ENCODE assay signal across 1 cellular context in the genomic region with DNA sequence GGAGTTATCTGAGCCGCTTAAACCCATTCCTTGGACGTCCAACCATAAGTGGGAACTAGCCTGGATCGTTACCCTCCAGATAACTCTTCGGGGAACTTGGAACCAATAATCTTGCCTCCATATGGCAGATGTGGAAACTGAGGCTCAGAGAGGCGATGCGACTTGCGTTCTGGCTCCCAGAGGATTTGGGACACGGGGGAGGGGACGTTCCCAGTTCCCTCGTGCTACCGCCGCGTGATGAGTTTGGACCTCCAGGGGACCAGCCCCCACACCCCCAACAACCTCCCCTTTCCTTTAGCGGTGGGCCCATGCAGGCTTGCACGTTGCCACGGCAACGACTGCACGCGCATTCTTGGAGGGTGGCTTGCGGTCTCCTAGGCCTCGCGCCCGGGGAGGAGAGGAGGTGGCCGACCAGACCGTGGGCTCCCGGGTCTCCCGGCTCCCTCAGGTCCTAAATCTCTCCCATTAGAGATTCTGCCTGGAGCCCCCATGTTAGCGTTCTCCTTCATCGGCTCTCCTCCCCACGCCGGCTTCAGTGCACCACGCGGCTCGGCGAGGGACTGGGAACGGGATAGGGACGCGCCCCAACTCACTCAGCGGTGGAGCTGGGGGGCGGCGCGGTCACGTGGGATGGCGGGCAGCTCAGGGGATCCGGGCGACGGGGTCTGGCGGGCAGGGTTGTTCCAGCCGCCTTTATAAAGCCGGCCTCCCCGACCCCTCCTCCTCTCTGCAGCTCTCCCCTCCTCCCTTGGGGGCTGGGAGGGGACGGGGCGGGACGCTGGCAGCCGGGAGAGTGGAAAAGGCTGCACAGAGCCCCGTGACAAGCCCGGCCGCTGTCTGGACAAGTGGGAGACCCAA.
TF ChIP-seq lines count a peak whose summit lies in the region.

Gene PLTP, minus strand, starts transcription at position 670 of the 858 bp plus-strand sequence. CDS start 703 bp downstream, outside the sequence.

TF ChIP-seq in HepG2, 621 proteins besides CTCF, POLR2A, EP300 and RAD21 (continued from another document and continues in another):
- peak; percentile 63 for TF ChIP-seq ARID4A (CRISPR knock-in tag; IDR thresholded peaks at IDR 0.05; ENCODE audit: borderline replicate concordance)
- TF ChIP-seq ZNF646 (CRISPR knock-in tag; IDR thresholded peaks at IDR 0.05), result 0 out of 2 replicates have a peak, but pooled peaks have one; percentile 16
- TF ChIP-seq ZNF225 (CRISPR knock-in tag; IDR thresholded peaks at IDR 0.05), result 0 out of 2 replicates have a peak, but pooled peaks have one; percentile 45
- no peak for TF ChIP-seq SRSF4 (IDR thresholded peaks at IDR 0.05; ENCODE audit: low read depth, low read length, poor library complexity, severe bottlenecking)
- TF ChIP-seq ZNF264 (CRISPR knock-in tag; IDR thresholded peaks at IDR 0.05), result no peak
- TF ChIP-seq DPF2 (CRISPR knock-in tag; IDR thresholded peaks at IDR 0.05; ENCODE audit: borderline replicate concordance, low read depth), result 0 out of 2 replicates have a peak, but pooled peaks have one; percentile 29
- TF ChIP-seq KDM5B (CRISPR knock-in tag; IDR thresholded peaks at IDR 0.05; ENCODE audit: borderline replicate concordance), result peak; percentile 79
- TF ChIP-seq ZNF850 (CRISPR knock-in tag; conservative IDR thresholded peaks at IDR 0.05), result no peak
- 0 out of 2 replicates have a peak, but pooled peaks have one; percentile 16 for TF ChIP-seq ZFP90 (CRISPR knock-in tag; IDR thresholded peaks at IDR 0.05; ENCODE audit: borderline replicate concordance)
- no peak for TF ChIP-seq ATF6 (CRISPR knock-in tag; conservative IDR thresholded peaks at IDR 0.05)
- no peak for TF ChIP-seq CREM (IDR thresholded peaks at IDR 0.05)
- no peak for TF ChIP-seq CREM (CRISPR knock-in tag; IDR thresholded peaks at IDR 0.05)
- TF ChIP-seq GTF3A (CRISPR knock-in tag; conservative IDR thresholded peaks at IDR 0.05), result 0 out of 2 replicates have a peak, but pooled peaks have one; percentile 78
- TF ChIP-seq, protein P1, sequence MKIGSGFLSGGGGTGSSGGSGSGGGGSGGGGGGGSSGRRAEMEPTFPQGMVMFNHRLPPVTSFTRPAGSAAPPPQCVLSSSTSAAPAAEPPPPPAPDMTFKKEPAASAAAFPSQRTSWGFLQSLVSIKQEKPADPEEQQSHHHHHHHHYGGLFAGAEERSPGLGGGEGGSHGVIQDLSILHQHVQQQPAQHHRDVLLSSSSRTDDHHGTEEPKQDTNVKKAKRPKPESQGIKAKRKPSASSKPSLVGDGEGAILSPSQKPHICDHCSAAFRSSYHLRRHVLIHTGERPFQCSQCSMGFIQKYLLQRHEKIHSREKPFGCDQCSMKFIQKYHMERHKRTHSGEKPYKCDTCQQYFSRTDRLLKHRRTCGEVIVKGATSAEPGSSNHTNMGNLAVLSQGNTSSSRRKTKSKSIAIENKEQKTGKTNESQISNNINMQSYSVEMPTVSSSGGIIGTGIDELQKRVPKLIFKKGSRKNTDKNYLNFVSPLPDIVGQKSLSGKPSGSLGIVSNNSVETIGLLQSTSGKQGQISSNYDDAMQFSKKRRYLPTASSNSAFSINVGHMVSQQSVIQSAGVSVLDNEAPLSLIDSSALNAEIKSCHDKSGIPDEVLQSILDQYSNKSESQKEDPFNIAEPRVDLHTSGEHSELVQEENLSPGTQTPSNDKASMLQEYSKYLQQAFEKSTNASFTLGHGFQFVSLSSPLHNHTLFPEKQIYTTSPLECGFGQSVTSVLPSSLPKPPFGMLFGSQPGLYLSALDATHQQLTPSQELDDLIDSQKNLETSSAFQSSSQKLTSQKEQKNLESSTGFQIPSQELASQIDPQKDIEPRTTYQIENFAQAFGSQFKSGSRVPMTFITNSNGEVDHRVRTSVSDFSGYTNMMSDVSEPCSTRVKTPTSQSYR (CRISPR knock-in tag; IDR thresholded peaks at IDR 0.05; ENCODE audit: borderline replicate concordance), result no peak
- TF ChIP-seq ZFP1 (CRISPR knock-in tag; IDR thresholded peaks at IDR 0.05), result no peak
- peak; percentile 43; the same call in 1 of the 2 replicates for TF ChIP-seq POLR2AphosphoS5 (IDR thresholded peaks at IDR 0.05; ENCODE audit: low read depth, low read length)
- 0 out of 2 replicates have a peak, but pooled peaks have one; percentile 77 for TF ChIP-seq ZNF510 (CRISPR knock-in tag; IDR thresholded peaks at IDR 0.05; ENCODE audit: low read depth)
- no peak for TF ChIP-seq ZNF580 (CRISPR knock-in tag; IDR thresholded peaks at IDR 0.05; ENCODE audit: borderline replicate concordance, low read depth)
- TF ChIP-seq POLR2G (IDR thresholded peaks at IDR 0.05; ENCODE audit: low read depth, low read length), result peak; percentile 52; the same call in 1 of the 2 replicates
- TF ChIP-seq ZNF343 (CRISPR knock-in tag; IDR thresholded peaks at IDR 0.05), result peak; percentile 53; the same call in 1 of the 2 replicates
- TF ChIP-seq, protein P2, sequence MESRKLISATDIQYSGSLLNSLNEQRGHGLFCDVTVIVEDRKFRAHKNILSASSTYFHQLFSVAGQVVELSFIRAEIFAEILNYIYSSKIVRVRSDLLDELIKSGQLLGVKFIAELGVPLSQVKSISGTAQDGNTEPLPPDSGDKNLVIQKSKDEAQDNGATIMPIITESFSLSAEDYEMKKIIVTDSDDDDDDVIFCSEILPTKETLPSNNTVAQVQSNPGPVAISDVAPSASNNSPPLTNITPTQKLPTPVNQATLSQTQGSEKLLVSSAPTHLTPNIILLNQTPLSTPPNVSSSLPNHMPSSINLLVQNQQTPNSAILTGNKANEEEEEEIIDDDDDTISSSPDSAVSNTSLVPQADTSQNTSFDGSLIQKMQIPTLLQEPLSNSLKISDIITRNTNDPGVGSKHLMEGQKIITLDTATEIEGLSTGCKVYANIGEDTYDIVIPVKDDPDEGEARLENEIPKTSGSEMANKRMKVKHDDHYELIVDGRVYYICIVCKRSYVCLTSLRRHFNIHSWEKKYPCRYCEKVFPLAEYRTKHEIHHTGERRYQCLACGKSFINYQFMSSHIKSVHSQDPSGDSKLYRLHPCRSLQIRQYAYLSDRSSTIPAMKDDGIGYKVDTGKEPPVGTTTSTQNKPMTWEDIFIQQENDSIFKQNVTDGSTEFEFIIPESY (CRISPR knock-in tag; IDR thresholded peaks at IDR 0.05), result peak; percentile 63
- TF ChIP-seq ZNF670 (CRISPR knock-in tag; IDR thresholded peaks at IDR 0.05; ENCODE audit: borderline replicate concordance), result 0 out of 2 replicates have a peak, but pooled peaks have one; percentile 39
- TF ChIP-seq ZNF772 (CRISPR knock-in tag; IDR thresholded peaks at IDR 0.05), result 0 out of 2 replicates have a peak, but pooled peaks have one; percentile 27
- TF ChIP-seq, protein P3, sequence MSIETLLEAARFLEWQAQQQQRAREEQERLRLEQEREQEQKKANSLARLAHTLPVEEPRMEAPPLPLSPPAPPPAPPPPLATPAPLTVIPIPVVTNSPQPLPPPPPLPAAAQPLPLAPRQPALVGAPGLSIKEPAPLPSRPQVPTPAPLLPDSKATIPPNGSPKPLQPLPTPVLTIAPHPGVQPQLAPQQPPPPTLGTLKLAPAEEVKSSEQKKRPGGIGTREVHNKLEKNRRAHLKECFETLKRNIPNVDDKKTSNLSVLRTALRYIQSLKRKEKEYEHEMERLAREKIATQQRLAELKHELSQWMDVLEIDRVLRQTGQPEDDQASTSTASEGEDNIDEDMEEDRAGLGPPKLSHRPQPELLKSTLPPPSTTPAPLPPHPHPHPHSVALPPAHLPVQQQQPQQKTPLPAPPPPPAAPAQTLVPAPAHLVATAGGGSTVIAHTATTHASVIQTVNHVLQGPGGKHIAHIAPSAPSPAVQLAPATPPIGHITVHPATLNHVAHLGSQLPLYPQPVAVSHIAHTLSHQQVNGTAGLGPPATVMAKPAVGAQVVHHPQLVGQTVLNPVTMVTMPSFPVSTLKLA (IDR thresholded peaks at IDR 0.05), result no peak
- TF ChIP-seq, protein P4, sequence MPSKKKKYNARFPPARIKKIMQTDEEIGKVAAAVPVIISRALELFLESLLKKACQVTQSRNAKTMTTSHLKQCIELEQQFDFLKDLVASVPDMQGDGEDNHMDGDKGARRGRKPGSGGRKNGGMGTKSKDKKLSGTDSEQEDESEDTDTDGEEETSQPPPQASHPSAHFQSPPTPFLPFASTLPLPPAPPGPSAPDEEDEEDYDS (CRISPR knock-in tag; IDR thresholded peaks at IDR 0.05), result peak; percentile 70; the same call in 1 of the 2 replicates
- peak; percentile 70; the same call in 1 of the 2 replicates for TF ChIP-seq ZNF761 (CRISPR knock-in tag; conservative IDR thresholded peaks at IDR 0.05)
- no peak for TF ChIP-seq ZKSCAN5 (CRISPR knock-in tag; IDR thresholded peaks at IDR 0.05)
- TF ChIP-seq PITX1 (CRISPR knock-in tag; IDR thresholded peaks at IDR 0.05), result peak; percentile 78
- TF ChIP-seq MEF2D (CRISPR knock-in tag; IDR thresholded peaks at IDR 0.05), result peak; percentile 85
- no peak for TF ChIP-seq ZBTB20 (CRISPR knock-in tag; IDR thresholded peaks at IDR 0.05; ENCODE audit: borderline replicate concordance, low read depth)
- peak; percentile 57 for TF ChIP-seq ZMYM3 (CRISPR knock-in tag; IDR thresholded peaks at IDR 0.05)
- peak; percentile 62; the same call in 1 of the 2 replicates for TF ChIP-seq GZF1 (CRISPR knock-in tag; IDR thresholded peaks at IDR 0.05)
